In genomic region chr18:55307505-55307904, GRCh38 we compare ENCODE assay signal across 13 cellular contexts.
DNase-seq lines count a peak whose midpoint lies in the region; ATAC-seq, FAIRE-seq and TF ChIP-seq lines count a peak whose summit lies in the region.
"Had no signal": no experiment of that assay in that cellular context is flagged by ENCODE, and none has a peak within 500 bp of the region (broad histone marks: within the 10 kb centered on the region; RNA-seq: fewer than 3 reads in every experiment).

No MANE protein-coding gene starts in this region.

- intact Hi-C loops in body of pancreas (cut with DNase I): no loop called here

- H3K4me1 Mint-ChIP-seq in naive thymus-derived CD8-positive, alpha-beta T cell: peaks cover 0 to 32% (median 0%) of the 10 kb centered on the region in 4 donors
- H3K4me1 Mint-ChIP-seq: T-cell had no signal

- peaks cover 0 to 3% (median 0%) of the 10 kb centered on the region in 5 donors for H3K27me3 Mint-ChIP-seq in naive thymus-derived CD8-positive, alpha-beta T cell
- H3K27me3 Mint-ChIP-seq: T-cell had no signal

- TF ChIP-seq POLR2A in body of pancreas (IDR thresholded peaks at IDR 0.05): no peak

- H3K4me3 Mint-ChIP-seq in naive thymus-derived CD8-positive, alpha-beta T cell: no peak overlapping the region
- H3K4me3 Mint-ChIP-seq: T-cell had no signal

- WGBS in body of pancreas, 2 donors: 80 to 82% methylated on average over 3 of the region's 3 CpGs

- POLR2A ChIA-PET in naive thymus-derived CD8-positive, alpha-beta T cell (lab: Charles Lee): no interaction called here

- H3K4me1 ChIP-seq in body of pancreas: no peaks in the 10 kb centered on the region

- peak; percentile 99 for FAIRE-seq in D721Med (lab: Jason Lieb, UNC)
- FAIRE-seq: astrocyte, islet of Langerhans had no signal

- H3K27ac ChIP-seq in body of pancreas: no peak overlapping the region

- peaks cover 0 to 2% (median 0%) of the 10 kb centered on the region in 9 donors for H3K9me3 Mint-ChIP-seq in naive thymus-derived CD8-positive, alpha-beta T cell
- H3K9me3 Mint-ChIP-seq: T-cell had no signal

- ATAC-seq in GM19035 (IDR thresholded peaks at IDR 0.05; ENCODE audit: unreplicated experiment) (peak; percentile 61), HG02588 (IDR thresholded peaks at IDR 0.05; ENCODE audit: unreplicated experiment) (peak; percentile 57), HG03432 (IDR thresholded peaks at IDR 0.05; ENCODE audit: unreplicated experiment) (peak; percentile 57), body of pancreas (no peak)
- ATAC-seq in naive thymus-derived CD8-positive, alpha-beta T cell: no peak
- ATAC-seq: T-cell had no signal

- H3K4me3 ChIP-seq in body of pancreas: no peak overlapping the region

- TF ChIP-seq CTCF in D721Med (IDR thresholded peaks at IDR 0.05; ENCODE audit: insufficient read depth, missing control alignments) (no peak), body of pancreas (IDR thresholded peaks at IDR 0.05) (no peak)

- H3K36me3 ChIP-seq in body of pancreas (replicated peaks in 1 of 2; ENCODE audit: insufficient read depth in 1 of 2, low read depth in 2 of 2): no peaks in the 10 kb centered on the region

- H3K27me3 ChIP-seq in body of pancreas: no peaks in the 10 kb centered on the region

- H3K36me3 Mint-ChIP-seq in naive thymus-derived CD8-positive, alpha-beta T cell: no peaks in the 10 kb centered on the region
- H3K36me3 Mint-ChIP-seq: T-cell had no signal

- no peak for DNase-seq in D721Med (ENCODE audit: insufficient read length, low spot score)
- DNase-seq in NCI-H1105 treated with DMSO at 0.1 percent for 48 hours (lab: John Stamatoyannopoulos, UW): no peak
- DNase-seq in NCI-H1930 (lab: John Stamatoyannopoulos, UW): no peak
- no peak for DNase-seq in body of pancreas
- DNase-seq in naive thymus-derived CD8-positive, alpha-beta T cell: no peak
- DNase-seq: activated CD4-positive, alpha-beta T cell treated with anti-CD3 and anti-CD28 coated beads for 1 hour; NCI-H1694; T-cell had no signal

- H3K9me3 ChIP-seq in body of pancreas: no peaks in the 10 kb centered on the region

- no peak overlapping the region for H3K27ac Mint-ChIP-seq in naive thymus-derived CD8-positive, alpha-beta T cell
- H3K27ac Mint-ChIP-seq: T-cell had no signal

Comparison
In these comparisons a context has a peak if more than half of its experiments do, and no peak if none do; other contexts are left out.
1. ATAC-seq: peak in GM19035 (single experiment), HG02588 (single experiment) and HG03432 (single experiment); none in body of pancreas (single experiment) and naive thymus-derived CD8-positive, alpha-beta T cell (0 of 2).